8 cellular contexts compared by ENCODE assay signal in the genomic region with DNA sequence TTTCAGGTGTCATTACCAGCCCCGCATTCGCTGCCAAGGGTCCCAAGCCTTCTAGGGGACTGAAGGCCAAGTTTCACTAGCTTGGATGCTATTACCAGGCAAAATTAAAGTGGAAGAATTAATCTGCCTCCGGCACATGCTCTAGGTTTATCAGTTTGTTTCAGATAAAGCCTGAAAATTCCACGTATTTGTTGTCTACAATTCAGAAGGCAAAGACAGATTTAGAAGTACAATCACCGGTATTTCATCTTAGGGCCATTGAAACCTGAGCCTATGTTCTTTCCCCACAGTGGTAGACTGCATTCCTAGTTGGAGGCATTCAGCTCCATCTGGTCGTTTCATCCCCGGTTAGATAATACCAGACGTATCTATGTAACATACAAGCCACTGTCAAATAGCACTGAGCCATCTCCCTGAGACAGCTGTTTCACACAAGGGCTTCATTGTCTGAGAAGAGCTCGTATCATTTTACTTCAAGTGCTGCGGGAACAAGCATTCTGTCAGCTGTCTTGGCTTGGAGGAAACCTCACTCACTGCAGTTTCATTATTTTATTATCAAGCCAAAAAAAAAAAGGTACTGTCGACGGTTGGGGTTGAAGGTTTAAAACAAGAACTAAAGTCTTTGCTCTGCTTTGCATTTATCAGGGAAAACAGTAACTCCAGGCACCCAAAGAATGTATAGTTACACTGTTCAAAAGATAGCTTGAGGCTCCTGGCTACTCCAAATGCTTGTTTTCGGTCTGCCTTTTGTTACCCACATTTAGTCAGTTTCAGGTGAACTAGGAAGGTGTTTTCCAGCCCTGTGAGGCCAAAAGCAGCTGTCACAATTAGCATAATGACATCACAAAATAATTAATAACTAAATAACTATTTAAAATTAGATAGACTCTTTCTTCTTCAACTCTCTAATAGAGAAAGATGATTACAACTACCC.
A peak's percentile ranks its signal among the peaks of the same experiment; 100 is the strongest.
DNase-seq lines count a peak whose midpoint lies in the region; ATAC-seq and TF ChIP-seq lines count a peak whose summit lies in the region.

No MANE protein-coding gene starts in this region.

- no peak overlapping the region for H2AFZ ChIP-seq in Loucy (ENCODE audit: low read length)

- H3F3A ChIP-seq in Loucy (ENCODE audit: low read depth): no peaks in the 10 kb centered on the region

- no peaks in the 10 kb centered on the region for H3K27me3 ChIP-seq in Loucy (ENCODE audit: insufficient read depth, low read length, poor library complexity, severe bottlenecking)

- H3K79me2 ChIP-seq in Loucy (ENCODE audit: insufficient read depth, low read length): no peaks in the 10 kb centered on the region

- TF ChIP-seq CTCF in Loucy (conservative IDR thresholded peaks at IDR 0.05; ENCODE audit: low read length) (no peak), omental fat pad (IDR thresholded peaks at IDR 0.05) (no peak)

- H3K9me3 Mint-ChIP-seq in T-helper 2 cell treated with Interferon-gamma antibody and Interleukin-4, amounts not matched to agents 5 μg/mL and 100 μg/mL, for 36 hours: peaks cover 11% of the 10 kb centered on the region

- H3K36me3 ChIP-seq in Loucy (ENCODE audit: insufficient read depth, low read length): no peaks in the 10 kb centered on the region

- no peak overlapping the region for H3K4me3 ChIP-seq in Loucy (ENCODE audit: low read length, poor library complexity, severe bottlenecking)

- ATAC-seq in GM21717 (IDR thresholded peaks at IDR 0.05; ENCODE audit: unreplicated experiment) (peak; percentile 51), omental fat pad (ENCODE audit: low FRiP score) (no peak)

- H3K9ac ChIP-seq in Loucy (ENCODE audit: low read depth, low read length, poor library complexity, severe bottlenecking): no peak overlapping the region

- CTCF ChIA-PET in HEK293T (lab: Yijun Ruan, JAX): interaction anchor here (0.7 kb wide), 1 partner anchor 60 kb away, joined by 7 read pairs; no protein-coding TSS in a partner anchor

- peak overlapping the region; percentile 72 for H3K4me3 Mint-ChIP-seq in T-helper 2 cell treated with Interferon-gamma antibody and Interleukin-4, amounts not matched to agents 5 μg/mL and 100 μg/mL, for 36 hours

- peaks cover 5% of the 10 kb centered on the region for H3K36me3 Mint-ChIP-seq in T-helper 2 cell treated with Interferon-gamma antibody and Interleukin-4, amounts not matched to agents 5 μg/mL and 100 μg/mL, for 36 hours (ENCODE audit: low read depth)

- DNase-seq in Daoy (ENCODE audit: low read depth) (peak; percentile 19), islet precursor cell (peak; percentile 95), HEK293T (ENCODE audit: extremely low spot score) (no peak), omental fat pad (ENCODE audit: low spot score) (no peak)
- DNase-seq in T-helper 2 cell treated with Interferon-gamma antibody and Interleukin-4, amounts not matched to agents 5 μg/mL and 100 μg/mL, for 36 hours (ENCODE audit: low spot score): no peak
- no peak for DNase-seq in activated CD8-positive, alpha-beta memory T cell treated with anti-CD3 and anti-CD28 coated beads, Interleukin-2, amount 50 U/mL, for 48 hours

- H3K4me2 ChIP-seq in Loucy (ENCODE audit: low read depth, low read length, poor library complexity, severe bottlenecking): peak overlapping the region; percentile 40

- H3K27ac Mint-ChIP-seq in T-helper 2 cell treated with Interferon-gamma antibody and Interleukin-4, amounts not matched to agents 5 μg/mL and 100 μg/mL, for 36 hours: no peak overlapping the region

- no peaks in the 10 kb centered on the region for H4K20me1 ChIP-seq in Loucy (ENCODE audit: insufficient read depth, low read length, poor library complexity, severe bottlenecking)

- no peaks in the 10 kb centered on the region for H3K9me3 ChIP-seq in Loucy (ENCODE audit: insufficient read depth, low read depth, low read length)

- no peaks in the 10 kb centered on the region for H3K27me3 Mint-ChIP-seq in T-helper 2 cell treated with Interferon-gamma antibody and Interleukin-4, amounts not matched to agents 5 μg/mL and 100 μg/mL, for 36 hours (ENCODE audit: low read depth)

- no peaks in the 10 kb centered on the region for H3K9me2 ChIP-seq in Loucy (replicated peaks; ENCODE audit: low read depth, low read length)

- no peaks in the 10 kb centered on the region for H3K4me1 ChIP-seq in Loucy (ENCODE audit: insufficient read depth, low read length, poor library complexity, severe bottlenecking)

- POLR2A ChIA-PET in HEK293T (lab: Yijun Ruan, JAX): no interaction called here

- H3K4me1 Mint-ChIP-seq in T-helper 2 cell treated with Interferon-gamma antibody and Interleukin-4, amounts not matched to agents 5 μg/mL and 100 μg/mL, for 36 hours (ENCODE audit: low read depth): peaks cover 14% of the 10 kb centered on the region

TF ChIP-seq in HEK293T, 16 proteins besides CTCF, POLR2A, EP300 and RAD21:
- TF ChIP-seq NFRKB (IDR thresholded peaks at IDR 0.05): no peak
- no peak for TF ChIP-seq ELF4 (IDR thresholded peaks at IDR 0.05)
- no peak for TF ChIP-seq ZNF384 (IDR thresholded peaks at IDR 0.05)
- TF ChIP-seq FOXA1 (IDR thresholded peaks at IDR 0.05): no peak
- no peak for TF ChIP-seq FOXK2 (IDR thresholded peaks at IDR 0.05)
- no peak for TF ChIP-seq SP1 (IDR thresholded peaks at IDR 0.05)
- TF ChIP-seq TARDBP (IDR thresholded peaks at IDR 0.05): no peak
TF ChIP-seq in HEK293T: peak in this region for 0.

Comparison
In these comparisons a context has a peak if more than half of its experiments do, and no peak if none do; other contexts are left out.
1. DNase-seq: peak in Daoy (single experiment) and islet precursor cell (single experiment); none in T-helper 2 cell treated with Interferon-gamma antibody and Interleukin-4, amounts not matched to agents 5 μg/mL and 100 μg/mL, for 36 hours (single experiment), HEK293T (single experiment), activated CD8-positive, alpha-beta memory T cell treated with anti-CD3 and anti-CD28 coated beads, Interleukin-2, amount 50 U/mL, for 48 hours (single experiment) and omental fat pad (single experiment).